Comparison of ENCODE assay signal across 14 cellular contexts in genomic region chr5:151060742-151061141, GRCh38. TPM values are rescaled to one million over a fixed set of nuclear protein-coding genes. Genes with fewer than 3 reads are reported as not detected.
A peak's percentile ranks its signal among the peaks of the same experiment; 100 is the strongest.
DNase-seq lines count a peak whose midpoint lies in the region; ATAC-seq and TF ChIP-seq lines count a peak whose summit lies in the region.
"Had no signal": no experiment of that assay in that cellular context is flagged by ENCODE, and none has a peak within 500 bp of the region (broad histone marks: within the 10 kb centered on the region; RNA-seq: fewer than 3 reads in every experiment).

No MANE protein-coding gene starts in this region.

- peaks cover 56 to 83% of the 10 kb centered on the region in 2 donors for H3K36me3 Mint-ChIP-seq in CD14-positive monocyte
- peaks cover 67% of the 10 kb centered on the region for H3K36me3 Mint-ChIP-seq in central memory CD8-positive, alpha-beta T cell (ENCODE audit: insufficient read depth)
- peaks cover 0 to 72% (median 16%) of the 10 kb centered on the region in 3 donors for H3K36me3 Mint-ChIP-seq in naive thymus-derived CD8-positive, alpha-beta T cell

- no peaks in the 10 kb centered on the region for H3K9me2 ChIP-seq in OCI-LY1 (ENCODE audit: low read depth, low read length)

- no peaks in the 10 kb centered on the region for H3F3A ChIP-seq in OCI-LY1 (ENCODE audit: insufficient read depth, low read length)

- no peak for TF ChIP-seq CTCF in CD14-positive monocyte (IDR thresholded peaks at IDR 0.05)
- TF ChIP-seq CTCF in OCI-LY1 (IDR thresholded peaks at IDR 0.05; ENCODE audit: low read length): no peak

- H3K9me3 Mint-ChIP-seq in CD14-positive monocyte: no peaks in the 10 kb centered on the region
- no peaks in the 10 kb centered on the region for H3K9me3 Mint-ChIP-seq in central memory CD8-positive, alpha-beta T cell
- no peaks in the 10 kb centered on the region for H3K9me3 Mint-ChIP-seq in naive thymus-derived CD8-positive, alpha-beta T cell
- H3K9me3 Mint-ChIP-seq: endodermal cell, nephron had no signal

- peaks cover 99% of the 10 kb centered on the region for H3K4me1 Mint-ChIP-seq in CD14-positive monocyte
- peaks cover 19% of the 10 kb centered on the region for H3K4me1 Mint-ChIP-seq in central memory CD8-positive, alpha-beta T cell
- peaks cover 17 to 39% (median 37%) of the 10 kb centered on the region in 4 donors for H3K4me1 Mint-ChIP-seq in naive thymus-derived CD8-positive, alpha-beta T cell
- H3K4me1 Mint-ChIP-seq: endodermal cell had no signal

- no peak for ATAC-seq in central memory CD8-positive, alpha-beta T cell (replicated peaks; ENCODE audit: extremely low read depth, poor library complexity, severe bottlenecking)
- ATAC-seq in naive thymus-derived CD8-positive, alpha-beta T cell: no peak
- ATAC-seq in GM21619 (IDR thresholded peaks at IDR 0.05; ENCODE audit: unreplicated experiment): no peak

- H3K27ac ChIP-seq in OCI-LY1 (ENCODE audit: low read depth, low read length, poor library complexity, severe bottlenecking): peak overlapping the region; percentile 95

- intact Hi-C loops in CD14-positive monocyte (cut with micrococcal nuclease): no loop called here

- POLR2A ChIA-PET in naive thymus-derived CD8-positive, alpha-beta T cell (lab: Charles Lee): interaction anchor here (1.2 to 1.7 kb wide), 2 partner anchors 9 to 19 kb away, joined by 3 to 5 read pairs; no protein-coding TSS in a partner anchor

- H3K79me2 ChIP-seq in OCI-LY1 (ENCODE audit: insufficient read depth, low read length): peaks cover 10% of the 10 kb centered on the region

- no peak overlapping the region for H2AFZ ChIP-seq in OCI-LY1 (ENCODE audit: low read length)

- no peak overlapping the region for H3K4me3 Mint-ChIP-seq in CD14-positive monocyte
- no peak overlapping the region for H3K4me3 Mint-ChIP-seq in central memory CD8-positive, alpha-beta T cell
- H3K4me3 Mint-ChIP-seq in naive thymus-derived CD8-positive, alpha-beta T cell: no peak overlapping the region
- H3K4me3 Mint-ChIP-seq: endodermal cell, nephron had no signal

- H3K27ac Mint-ChIP-seq in CD14-positive monocyte: peak overlapping the region; percentile 96 to 99 (median 99)
- peak overlapping the region; percentile 81 for H3K27ac Mint-ChIP-seq in central memory CD8-positive, alpha-beta T cell (ENCODE audit: low read depth)
- H3K27ac Mint-ChIP-seq in naive thymus-derived CD8-positive, alpha-beta T cell: peak overlapping the region in 6 of 10 donors; percentile 31 to 90 (median 52)
- H3K27ac Mint-ChIP-seq: endodermal cell, nephron had no signal

- no peak overlapping the region; the same call in 1 of the 2 replicates for H3K4me2 ChIP-seq in OCI-LY1 (ENCODE audit: low read length)

- H4K20me1 ChIP-seq in OCI-LY1 (ENCODE audit: insufficient read depth, low read length): no peaks in the 10 kb centered on the region

- no peaks in the 10 kb centered on the region for H3K27me3 ChIP-seq in OCI-LY1 (ENCODE audit: insufficient read depth, low read length)

- H3K9me3 ChIP-seq in OCI-LY1 (ENCODE audit: low read length): no peaks in the 10 kb centered on the region

- in situ Hi-C loops in G401 (cut with HindIII; ENCODE audit: low sequenced_read_pairs): no loop called here

- no peak overlapping the region for H3K4me3 ChIP-seq in OCI-LY1 (ENCODE audit: low read depth, low read length, poor library complexity, severe bottlenecking)

- DNase-seq in CD14-positive monocyte (ENCODE audit: low spot score) (no peak), G401 (ENCODE audit: low spot score) (no peak), GDM1 (lab: John Stamatoyannopoulos, UW) (no peak)
- DNase-seq in central memory CD8-positive, alpha-beta T cell (ENCODE audit: low spot score in 2 of 2): no peak
- no peak for DNase-seq in naive thymus-derived CD8-positive, alpha-beta T cell
- DNase-seq in stimulated activated naive CD4-positive, alpha-beta T cell treated with Interleukin-2 at 50 U/mL for 16 hours (lab: John Stamatoyannopoulos, UW): no peak
- DNase-seq: amniotic stem cell, COR-L47, endodermal cell, GOT3, NCI-H524 had no signal

- peak overlapping the region; percentile 57; the same call in 1 of the 2 replicates for H3K9ac ChIP-seq in OCI-LY1 (ENCODE audit: low read length)

- H3K36me3 ChIP-seq in OCI-LY1 (ENCODE audit: insufficient read depth, low read length): peaks cover 85% of the 10 kb centered on the region

- H3K4me1 ChIP-seq in OCI-LY1 (ENCODE audit: insufficient read depth, low read length, severe bottlenecking): peaks cover 56% of the 10 kb centered on the region

- H3K27me3 Mint-ChIP-seq in CD14-positive monocyte (ENCODE audit: low read depth in 3 of 3): peaks cover 0 to 4% (median 0%) of the 10 kb centered on the region in 3 donors
- no peaks in the 10 kb centered on the region for H3K27me3 Mint-ChIP-seq in central memory CD8-positive, alpha-beta T cell
- peaks cover 0 to 3% (median 0%) of the 10 kb centered on the region in 5 donors for H3K27me3 Mint-ChIP-seq in naive thymus-derived CD8-positive, alpha-beta T cell

RNA-seq across cellular contexts. Expression of gene TNIP1, which starts 20.1 kb away (rescaled TPM):
- polyA plus RNA-seq in CD14-positive monocyte: 10 to 100 TPM; 30.8 to 46.4 TPM
- 100 to 1,000 TPM; 138 to 140 TPM for total RNA-seq in naive thymus-derived CD8-positive, alpha-beta T cell
- polyA plus RNA-seq in naive thymus-derived CD8-positive, alpha-beta T cell: 10 to 100 TPM; 25.6 to 37.5 (median 29.8) TPM
- total RNA-seq in G401 (2014; rRNA removed; shearing (Covaris generic)): 32.2 and 40.4 TPM in 2 replicates

RNA-seq across cellular contexts. Expression of gene GPX3, which starts 40.4 kb away (rescaled TPM):
- polyA plus RNA-seq in CD14-positive monocyte: 1 to 10 TPM; 3.5 to 3.8 TPM
- total RNA-seq in naive thymus-derived CD8-positive, alpha-beta T cell: not detected
- polyA plus RNA-seq in naive thymus-derived CD8-positive, alpha-beta T cell: 1 to 10 TPM in 1 of 3 donors, under 1 TPM in 1, not detected in 1; 0.35 to 1.9 TPM
- 8.4 and 15.5 TPM in 2 replicates for total RNA-seq in G401 (2014; rRNA removed; shearing (Covaris generic))
